Comparison of ENCODE assay signal across 20 cellular contexts in genomic region chr7:38728145-38728544, GRCh38.
DNase-seq lines count a peak whose midpoint lies in the region; ATAC-seq and TF ChIP-seq lines count a peak whose summit lies in the region.
"Had no signal": no experiment of that assay in that cellular context is flagged by ENCODE, and none has a peak within 500 bp of the region (broad histone marks: within the 10 kb centered on the region; RNA-seq: fewer than 3 reads in every experiment).

No MANE protein-coding gene starts in this region.

- DNase-seq in DMS53 (lab: John Stamatoyannopoulos, UW) (peak; percentile 34), DMS53 treated with DMSO at 0.1 percent for 48 hours (lab: John Stamatoyannopoulos, UW; ENCODE audit: unreplicated experiment) (no peak), WTC11 (ENCODE audit: low spot score) (no peak), glomerular visceral epithelial cell (ENCODE audit: extremely low spot score) (peak; percentile 20)
- DNase-seq in effector CD8-positive, alpha-beta T cell (lab: John Stamatoyannopoulos, UW): no peak
- DNase-seq: activated CD8-positive, alpha-beta T cell treated with anti-CD3 and anti-CD28 coated beads, Interleukin-2, amount 10 ng/mL, durations not matched to agents 7 days and 5 days; activated naive CD4-positive, alpha-beta T cell treated with anti-CD3 and anti-CD28 coated beads, Interleukin-2, amount 50 U/mL, for 16 hours; activated T-cell treated with anti-CD3 and anti-CD28 coated beads, Interleukin-2, amount 50 U/mL, for 4 hours; BE2C; body of pancreas; lower lobe of right lung; NCI-H510A treated with DMSO at 0.1 percent for 48 hours; spleen; stimulated activated CD4-positive, alpha-beta T cell treated with anti-CD3 and anti-CD28 coated beads, Interleukin-4, amount 100 ng/mL, for 24 hours; T1000 had no signal

- H3K4me3 Mint-ChIP-seq in WTC11: no peak overlapping the region
- H3K4me3 Mint-ChIP-seq: activated CD8-positive, alpha-beta T cell treated with anti-CD3 and anti-CD28 coated beads, Interleukin-2, amount 10 ng/mL, durations not matched to agents 7 days and 5 days; activated T-cell treated with anti-CD3 and anti-CD28 coated beads, Interleukin-2, amount 50 U/mL, for 4 hours; stimulated activated naive CD8-positive, alpha-beta T cell treated with anti-CD3 and anti-CD28 coated beads, Interleukin-15, Interleukin-2, amounts not matched to agents 100 ng/mL and 50 ng/mL, for 24 hours had no signal

- ATAC-seq in WTC11: peak; percentile 72
- ATAC-seq in GM21786 (IDR thresholded peaks at IDR 0.05; ENCODE audit: unreplicated experiment): no peak
- ATAC-seq in GM21737 (IDR thresholded peaks at IDR 0.05; ENCODE audit: unreplicated experiment): no peak
- no peak for ATAC-seq in HG03520 (IDR thresholded peaks at IDR 0.05; ENCODE audit: unreplicated experiment)
- ATAC-seq: activated CD4-positive, CD25-positive, alpha-beta regulatory T cell treated with anti-CD3 and anti-CD28 coated beads, Interleukin-2, amount 50 U/mL, for 24 hours; activated CD8-positive, alpha-beta T cell treated with anti-CD3 and anti-CD28 coated beads, Interleukin-2, amount 10 ng/mL, durations not matched to agents 7 days and 5 days; activated T-cell treated with anti-CD3 and anti-CD28 coated beads, Interleukin-2, amount 50 U/mL, for 4 hours; body of pancreas; lower lobe of right lung had no signal

- CTCF ChIA-PET in WTC11 (lab: Charles Lee): no interaction called here

- peaks cover 14% of the 10 kb centered on the region for H3K4me1 Mint-ChIP-seq in WTC11

- POLR2A ChIA-PET in WTC11 (lab: Charles Lee): no interaction called here

- H3K27me3 Mint-ChIP-seq in WTC11 (ENCODE audit: low read depth): no peaks in the 10 kb centered on the region
- H3K27me3 Mint-ChIP-seq: stimulated activated naive CD8-positive, alpha-beta T cell treated with anti-CD3 and anti-CD28 coated beads, Interleukin-15, Interleukin-2, amounts not matched to agents 100 ng/mL and 50 ng/mL, for 24 hours had no signal

- H3K36me3 Mint-ChIP-seq in WTC11: peaks cover 22% of the 10 kb centered on the region; the same call in 1 of the 2 replicates

- H3K27ac Mint-ChIP-seq in WTC11: no peak overlapping the region
- H3K27ac Mint-ChIP-seq: activated CD8-positive, alpha-beta T cell treated with anti-CD3 and anti-CD28 coated beads, Interleukin-2, amount 10 ng/mL, durations not matched to agents 7 days and 5 days; stimulated activated naive CD8-positive, alpha-beta T cell treated with anti-CD3 and anti-CD28 coated beads, Interleukin-15, Interleukin-2, amounts not matched to agents 100 ng/mL and 50 ng/mL, for 24 hours had no signal

- H3K9me3 Mint-ChIP-seq in WTC11: no peaks in the 10 kb centered on the region
- H3K9me3 Mint-ChIP-seq: activated T-cell treated with anti-CD3 and anti-CD28 coated beads, Interleukin-2, amount 50 U/mL, for 4 hours; stimulated activated naive CD8-positive, alpha-beta T cell treated with anti-CD3 and anti-CD28 coated beads, Interleukin-15, Interleukin-2, amounts not matched to agents 100 ng/mL and 50 ng/mL, for 24 hours had no signal

- no peak for TF ChIP-seq CTCF in WTC11 (IDR thresholded peaks at IDR 0.05)

TF ChIP-seq in WTC11, 78 proteins besides CTCF, POLR2A, EP300 and RAD21:
- no peak for TF ChIP-seq USF2 (CRISPR knock-in tag; IDR thresholded peaks at IDR 0.05)
- no peak for TF ChIP-seq ZMAT4 (CRISPR knock-in tag; IDR thresholded peaks at IDR 0.05)
- no peak for TF ChIP-seq MAX (CRISPR knock-in tag; IDR thresholded peaks at IDR 0.05)
- TF ChIP-seq FOXP4 (CRISPR knock-in tag; IDR thresholded peaks at IDR 0.05): no peak
- no peak for TF ChIP-seq ZNF232 (CRISPR knock-in tag; IDR thresholded peaks at IDR 0.05)
- TF ChIP-seq MYBL2 (CRISPR knock-in tag; IDR thresholded peaks at IDR 0.05): no peak
- TF ChIP-seq ATF2 (CRISPR knock-in tag; IDR thresholded peaks at IDR 0.05; ENCODE audit: borderline replicate concordance, low read depth): no peak
- TF ChIP-seq RELA (CRISPR knock-in tag; IDR thresholded peaks at IDR 0.05; ENCODE audit: borderline replicate concordance): no peak
- no peak for TF ChIP-seq TEAD1 (CRISPR knock-in tag; IDR thresholded peaks at IDR 0.05)
- no peak for TF ChIP-seq MXD4 (CRISPR knock-in tag; IDR thresholded peaks at IDR 0.05; ENCODE audit: borderline replicate concordance)
- no peak for TF ChIP-seq USF1 (CRISPR knock-in tag; IDR thresholded peaks at IDR 0.05)
- no peak for TF ChIP-seq PRRX2 (CRISPR knock-in tag; IDR thresholded peaks at IDR 0.05)
- TF ChIP-seq NFATC4 (CRISPR knock-in tag; IDR thresholded peaks at IDR 0.05): no peak
- no peak for TF ChIP-seq NR2C2 (CRISPR knock-in tag; IDR thresholded peaks at IDR 0.05)
- no peak for TF ChIP-seq EMX1 (CRISPR knock-in tag; IDR thresholded peaks at IDR 0.05)
TF ChIP-seq in WTC11: peak in this region for 0.

Comparison
In these comparisons a context has a peak if more than half of its experiments do, and no peak if none do; other contexts are left out.
1. DNase-seq: peak in DMS53 (single experiment) and glomerular visceral epithelial cell (single experiment); none in DMS53 treated with DMSO at 0.1 percent for 48 hours (single experiment), WTC11 (single experiment) and effector CD8-positive, alpha-beta T cell (single experiment).